23 cellular contexts compared by ENCODE assay signal in genomic region chr2:119082821-119083400, GRCh38.
"Had no signal": no experiment of that assay in that cellular context is flagged by ENCODE, and none has a peak within 500 bp of the region (broad histone marks: within the 10 kb centered on the region; RNA-seq: fewer than 3 reads in every experiment).

No MANE protein-coding gene starts in this region.

- H3K27me3 Mint-ChIP-seq: stimulated activated naive CD8-positive, alpha-beta T cell treated with anti-CD3 and anti-CD28 coated beads, Interleukin-15, Interleukin-2, amounts not matched to agents 100 ng/mL and 50 ng/mL, for 24 hours had no signal

- H3K4me1 ChIP-seq: left lung, right atrium auricular region, right lobe of liver, spleen, suprapubic skin, tibial artery, upper lobe of right lung had no signal

- H2AFZ ChIP-seq: hepatocyte had no signal

- H3K27ac ChIP-seq: hepatocyte, left lung, lower lobe of right lung, ovary, right atrium auricular region, right lobe of liver, spleen, suprapubic skin, thoracic aorta, tibial artery, upper lobe of right lung had no signal

- H3K27ac Mint-ChIP-seq: naive thymus-derived CD4-positive, alpha-beta T cell; natural killer cell treated with Interleukin-12 subunit alpha and Interleukin-12 subunit beta and Interleukin-15 and Interleukin-18, amount 100 ng/mL, for 72 hours; progenitor cell of endocrine pancreas; stimulated activated effector memory CD8-positive, alpha-beta T cell treated with anti-CD3 and anti-CD28 coated beads, Interleukin-12 subunit alpha, Interleukin-12 subunit beta, amount 100 ng/mL, for 72 hours; stimulated activated naive CD8-positive, alpha-beta T cell treated with anti-CD3 and anti-CD28 coated beads, Interleukin-15, Interleukin-2, amounts not matched to agents 100 ng/mL and 50 ng/mL, for 24 hours had no signal

- H3K4me3 Mint-ChIP-seq: naive thymus-derived CD4-positive, alpha-beta T cell; natural killer cell treated with Interleukin-12 subunit alpha and Interleukin-12 subunit beta and Interleukin-15 and Interleukin-18, amount 100 ng/mL, for 72 hours; stimulated activated effector memory CD8-positive, alpha-beta T cell treated with anti-CD3 and anti-CD28 coated beads, Interleukin-12 subunit alpha, Interleukin-12 subunit beta, amount 100 ng/mL, for 72 hours; stimulated activated naive CD8-positive, alpha-beta T cell treated with anti-CD3 and anti-CD28 coated beads, Interleukin-15, Interleukin-2, amounts not matched to agents 100 ng/mL and 50 ng/mL, for 24 hours had no signal

- H3K36me3 Mint-ChIP-seq: naive thymus-derived CD4-positive, alpha-beta T cell; natural killer cell treated with Interleukin-12 subunit alpha and Interleukin-12 subunit beta and Interleukin-15 and Interleukin-18, amount 100 ng/mL, for 72 hours; stimulated activated effector memory CD8-positive, alpha-beta T cell treated with anti-CD3 and anti-CD28 coated beads, Interleukin-12 subunit alpha, Interleukin-12 subunit beta, amount 100 ng/mL, for 72 hours had no signal

- ATAC-seq: left cardiac atrium; left lung; lower lobe of right lung; naive thymus-derived CD4-positive, alpha-beta T cell; natural killer cell treated with Interleukin-12 subunit alpha and Interleukin-12 subunit beta and Interleukin-15 and Interleukin-18, amount 100 ng/mL, for 72 hours; right lobe of liver; stimulated activated effector memory CD8-positive, alpha-beta T cell treated with anti-CD3 and anti-CD28 coated beads, Interleukin-12 subunit alpha, Interleukin-12 subunit beta, amount 100 ng/mL, for 72 hours; upper lobe of right lung had no signal

- H3K9me3 Mint-ChIP-seq: natural killer cell treated with Interleukin-12 subunit alpha and Interleukin-12 subunit beta and Interleukin-15 and Interleukin-18, amount 100 ng/mL, for 72 hours; stimulated activated effector memory CD8-positive, alpha-beta T cell treated with anti-CD3 and anti-CD28 coated beads, Interleukin-12 subunit alpha, Interleukin-12 subunit beta, amount 100 ng/mL, for 72 hours; stimulated activated naive CD8-positive, alpha-beta T cell treated with anti-CD3 and anti-CD28 coated beads, Interleukin-15, Interleukin-2, amounts not matched to agents 100 ng/mL and 50 ng/mL, for 24 hours had no signal

- H3K79me2 ChIP-seq: hepatocyte had no signal

- H3K4me3 ChIP-seq: hepatocyte, left lung, lower lobe of right lung, ovary, right atrium auricular region, right lobe of liver, spleen, suprapubic skin, thoracic aorta, tibial artery, upper lobe of right lung had no signal

- H3K4me2 ChIP-seq: hepatocyte had no signal

- H3K9me3 ChIP-seq: left lung, lower lobe of right lung, right atrium auricular region, right lobe of liver, suprapubic skin, thoracic aorta, tibial artery, upper lobe of right lung had no signal

- DNase-seq: kidney glomerular epithelial cell; left cardiac atrium; left lung; lower lobe of right lung; mammary epithelial cell; mesenchymal stem cell; naive thymus-derived CD4-positive, alpha-beta T cell; ovary; right lobe of liver; spleen; stimulated activated CD4-positive, alpha-beta T cell treated with anti-CD3 and anti-CD28 coated beads, Interleukin-4, amount 100 ng/mL, for 24 hours; stimulated activated naive CD4-positive, alpha-beta T cell; tibial artery; trophoblast cell; upper lobe of right lung had no signal

- H3K4me1 Mint-ChIP-seq: naive thymus-derived CD4-positive, alpha-beta T cell; stimulated activated effector memory CD8-positive, alpha-beta T cell treated with anti-CD3 and anti-CD28 coated beads, Interleukin-12 subunit alpha, Interleukin-12 subunit beta, amount 100 ng/mL, for 72 hours had no signal

- H3K27me3 ChIP-seq: hepatocyte, left lung, ovary, right atrium auricular region, right lobe of liver, suprapubic skin, tibial artery, upper lobe of right lung had no signal

- H3K36me3 ChIP-seq: left lung, lower lobe of right lung, ovary, right atrium auricular region, right lobe of liver, spleen, suprapubic skin, thoracic aorta, tibial artery, upper lobe of right lung had no signal
